Comparison of ENCODE assay signal across 8 cellular contexts in genomic region chr3:132399054-132399929, GRCh38. TPM values are rescaled to one million over a fixed set of nuclear protein-coding genes. Genes with fewer than 3 reads are reported as not detected.
DNase-seq lines count a peak whose midpoint lies in the region; ATAC-seq and TF ChIP-seq lines count a peak whose summit lies in the region.

No MANE protein-coding gene starts in this region.

- H3K27me3 ChIP-seq in colonic mucosa (no peaks in the 10 kb centered on the region), lower lobe of right lung (ENCODE audit: low read depth) (no peaks in the 10 kb centered on the region)

- no peak overlapping the region for H3K4me3 Mint-ChIP-seq in stimulated activated naive CD8-positive, alpha-beta T cell treated with anti-CD3 and anti-CD28 coated beads, Interleukin-15, amount 100 ng/mL, for 72 hours

- H3K27ac Mint-ChIP-seq in stimulated activated naive CD8-positive, alpha-beta T cell treated with anti-CD3 and anti-CD28 coated beads, Interleukin-15, amount 100 ng/mL, for 72 hours = no peak overlapping the region

- peak in 1 of 2 donors; percentile 27 for DNase-seq in stimulated activated naive CD8-positive, alpha-beta T cell treated with anti-CD3 and anti-CD28 coated beads, Interleukin-15, amount 100 ng/mL, for 72 hours
- no peak for DNase-seq in stimulated activated naive CD8-positive, alpha-beta T cell treated with anti-CD3 and anti-CD28 coated beads, Interleukin-15, Interleukin-2, amounts not matched to agents 100 U/mL and 50 U/mL, for 24 hours
- DNase-seq in HS-5 (ENCODE audit: low read depth) = peak; percentile 39
- DNase-seq in OCI-M1 (lab: John Stamatoyannopoulos, UW) = peak; percentile 70
- DNase-seq in colonic mucosa = no peak
- no peak for DNase-seq in lower lobe of right lung

- H3K36me3 ChIP-seq in colonic mucosa = no peaks in the 10 kb centered on the region
- no peaks in the 10 kb centered on the region for H3K36me3 ChIP-seq in lower lobe of right lung

- H3K9me3 Mint-ChIP-seq in stimulated activated naive CD8-positive, alpha-beta T cell treated with anti-CD3 and anti-CD28 coated beads, Interleukin-15, amount 100 ng/mL, for 72 hours = no peaks in the 10 kb centered on the region

- H3K4me3 ChIP-seq in colonic mucosa (no peak overlapping the region), lower lobe of right lung (no peak overlapping the region)

- peak; percentile 68 for ATAC-seq in stimulated activated naive CD8-positive, alpha-beta T cell treated with anti-CD3 and anti-CD28 coated beads, Interleukin-15, amount 100 ng/mL, for 72 hours
- ATAC-seq in stimulated activated naive CD8-positive, alpha-beta T cell treated with anti-CD3 and anti-CD28 coated beads, Interleukin-15, Interleukin-2, amounts not matched to agents 100 U/mL and 50 U/mL, for 24 hours = no peak
- ATAC-seq in lower lobe of right lung = peak; percentile 64 to 77
- ATAC-seq in GM21825 (IDR thresholded peaks at IDR 0.05; ENCODE audit: unreplicated experiment) = no peak
- ATAC-seq in HG02870 (IDR thresholded peaks at IDR 0.05; ENCODE audit: unreplicated experiment) = no peak

- no peaks in the 10 kb centered on the region for H3K4me1 Mint-ChIP-seq in stimulated activated naive CD8-positive, alpha-beta T cell treated with anti-CD3 and anti-CD28 coated beads, Interleukin-15, amount 100 ng/mL, for 72 hours

- H3K27ac ChIP-seq in colonic mucosa (no peak overlapping the region), lower lobe of right lung (no peak overlapping the region)

- no peaks in the 10 kb centered on the region for H3K9me3 ChIP-seq in colonic mucosa
- no peaks in the 10 kb centered on the region for H3K9me3 ChIP-seq in lower lobe of right lung

- intact Hi-C loops in colonic mucosa (cut with DNase I) (loop anchor here (2.0 to 5.0 kb wide), 2 partner anchors 48 to 147 kb away; no protein-coding TSS in a partner anchor), lower lobe of right lung (cut with DNase I) (no loop called here)

- peaks cover 8% of the 10 kb centered on the region for H3K27me3 Mint-ChIP-seq in stimulated activated naive CD8-positive, alpha-beta T cell treated with anti-CD3 and anti-CD28 coated beads, Interleukin-15, amount 100 ng/mL, for 72 hours

- no peak overlapping the region for H3K9ac ChIP-seq in colonic mucosa (ENCODE audit: low read depth in 2 of 2, low read length in 2 of 2)

- H3K4me1 ChIP-seq in colonic mucosa (no peaks in the 10 kb centered on the region), lower lobe of right lung (peaks cover under 1% of the 10 kb centered on the region)

- TF ChIP-seq CTCF in colonic mucosa (IDR thresholded peaks at IDR 0.05) (peak; percentile 63), lower lobe of right lung (IDR thresholded peaks at IDR 0.05) (peak; percentile 75)

RNA-seq across cellular contexts. Expression of gene DNAJC13, which starts 18.0 kb away (rescaled TPM):
- total RNA-seq in colonic mucosa = 10 to 100 TPM; 41.3 to 51.3 TPM
- 45.0 TPM for total RNA-seq in lower lobe of right lung

Comparison
In these comparisons a context has a peak if more than half of its experiments do, and no peak if none do; other contexts are left out.
1. ATAC-seq: peak in stimulated activated naive CD8-positive, alpha-beta T cell treated with anti-CD3 and anti-CD28 coated beads, Interleukin-15, amount 100 ng/mL, for 72 hours (single experiment) and lower lobe of right lung (2 of 2); none in stimulated activated naive CD8-positive, alpha-beta T cell treated with anti-CD3 and anti-CD28 coated beads, Interleukin-15, Interleukin-2, amounts not matched to agents 100 U/mL and 50 U/mL, for 24 hours (single experiment), GM21825 (single experiment) and HG02870 (single experiment).
2. DNase-seq: peak in HS-5 (single experiment) and OCI-M1 (single experiment); none in stimulated activated naive CD8-positive, alpha-beta T cell treated with anti-CD3 and anti-CD28 coated beads, Interleukin-15, Interleukin-2, amounts not matched to agents 100 U/mL and 50 U/mL, for 24 hours (single experiment), colonic mucosa (single experiment) and lower lobe of right lung (single experiment).